Comparison of ENCODE assay signal across 17 cellular contexts in the genomic region with DNA sequence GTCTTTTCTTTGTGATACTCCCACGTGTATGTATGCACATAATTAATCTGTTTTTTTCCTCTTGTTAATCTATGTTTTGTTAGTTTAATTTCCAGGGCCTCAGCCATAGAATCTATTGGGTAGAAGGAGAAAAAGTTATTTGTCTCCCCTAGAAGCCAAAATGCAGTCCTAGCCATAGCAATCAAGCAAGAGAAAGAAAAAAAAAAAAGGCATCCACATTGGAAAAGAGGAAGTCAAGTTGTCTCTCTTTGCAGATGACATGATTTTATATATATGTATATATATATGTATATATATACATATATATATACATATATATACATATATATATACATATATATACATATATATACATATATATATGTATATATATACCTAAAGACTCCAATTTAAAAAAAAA.
"Had no signal": no experiment of that assay in that cellular context is flagged by ENCODE, and none has a peak within 500 bp of the region (broad histone marks: within the 10 kb centered on the region; RNA-seq: fewer than 3 reads in every experiment).

No MANE protein-coding gene starts in this region.

- H3K4me3 Mint-ChIP-seq: activated CD4-positive, alpha-beta memory T cell treated with anti-CD3 and anti-CD28 coated beads for 36 hours; activated CD4-positive, alpha-beta T cell treated with anti-CD3 and anti-CD28 coated beads for 36 hours; activated CD8-positive, alpha-beta memory T cell treated with anti-CD3 and anti-CD28 coated beads, Interleukin-2, amount 10 ng/mL, durations not matched to agents 7 days and 5 days; activated naive CD4-positive, alpha-beta T cell treated with anti-CD3 and anti-CD28 coated beads, Interleukin-2, amount 10 ng/mL, durations not matched to agents 7 days and 5 days; neural crest cell had no signal

- H3K36me3 Mint-ChIP-seq: activated CD4-positive, alpha-beta memory T cell treated with anti-CD3 and anti-CD28 coated beads for 36 hours; activated naive CD4-positive, alpha-beta T cell treated with anti-CD3 and anti-CD28 coated beads, Interleukin-2, amount 10 ng/mL, durations not matched to agents 7 days and 5 days had no signal

- H3K27me3 Mint-ChIP-seq: activated CD4-positive, alpha-beta memory T cell treated with anti-CD3 and anti-CD28 coated beads for 36 hours; activated CD4-positive, alpha-beta T cell treated with anti-CD3 and anti-CD28 coated beads for 36 hours had no signal

- H3K27me3 ChIP-seq: ascending aorta, breast epithelium, sigmoid colon, stomach, upper lobe of right lung had no signal

- DNase-seq: activated CD4-positive, alpha-beta memory T cell treated with anti-CD3 and anti-CD28 coated beads for 36 hours; activated CD4-positive, alpha-beta T cell treated with anti-CD3 and anti-CD28 coated beads for 36 hours; activated CD8-positive, alpha-beta memory T cell treated with anti-CD3 and anti-CD28 coated beads, Interleukin-2, amount 10 ng/mL, durations not matched to agents 7 days and 5 days; activated naive CD4-positive, alpha-beta T cell treated with anti-CD3 and anti-CD28 coated beads, Interleukin-2, amount 10 ng/mL, durations not matched to agents 7 days and 5 days; activated T-cell treated with anti-CD3 and anti-CD28 coated beads, Interleukin-2, amount 50 U/mL, for 1 hour; dermis blood vessel endothelial cell; head of caudate nucleus; kidney glomerular epithelial cell; midbrain; sigmoid colon; stimulated activated CD4-positive, alpha-beta T cell treated with anti-CD3 and anti-CD28 coated beads, Interleukin-1b, Interleukin-23, amount 100 ng/mL, for 48 hours; stomach; upper lobe of right lung had no signal

- H3K9me3 ChIP-seq: ascending aorta, breast epithelium, sigmoid colon, stomach, thoracic aorta, upper lobe of right lung had no signal

- H3K27ac ChIP-seq: thoracic aorta, upper lobe of right lung had no signal

- H3K4me3 ChIP-seq: ascending aorta, breast epithelium, sigmoid colon, stomach, thoracic aorta, upper lobe of right lung had no signal

- H3K9me3 Mint-ChIP-seq: activated CD4-positive, alpha-beta memory T cell treated with anti-CD3 and anti-CD28 coated beads for 36 hours; activated naive CD4-positive, alpha-beta T cell treated with anti-CD3 and anti-CD28 coated beads, Interleukin-2, amount 10 ng/mL, durations not matched to agents 7 days and 5 days; neural crest cell had no signal

- ATAC-seq: activated CD4-positive, alpha-beta T cell treated with anti-CD3 and anti-CD28 coated beads for 36 hours; activated CD8-positive, alpha-beta memory T cell treated with anti-CD3 and anti-CD28 coated beads, Interleukin-2, amount 10 ng/mL, durations not matched to agents 7 days and 5 days had no signal

- H3K36me3 ChIP-seq: ascending aorta, breast epithelium, sigmoid colon, stomach, thoracic aorta, upper lobe of right lung had no signal

- H3K4me1 Mint-ChIP-seq: activated CD8-positive, alpha-beta memory T cell treated with anti-CD3 and anti-CD28 coated beads, Interleukin-2, amount 10 ng/mL, durations not matched to agents 7 days and 5 days; neural crest cell had no signal

- H3K4me1 ChIP-seq: breast epithelium had no signal

- H3K27ac Mint-ChIP-seq: activated CD4-positive, alpha-beta memory T cell treated with anti-CD3 and anti-CD28 coated beads for 36 hours; activated CD4-positive, alpha-beta T cell treated with anti-CD3 and anti-CD28 coated beads for 36 hours; activated CD8-positive, alpha-beta memory T cell treated with anti-CD3 and anti-CD28 coated beads, Interleukin-2, amount 10 ng/mL, durations not matched to agents 7 days and 5 days; activated naive CD4-positive, alpha-beta T cell treated with anti-CD3 and anti-CD28 coated beads, Interleukin-2, amount 10 ng/mL, durations not matched to agents 7 days and 5 days had no signal
